Comparison of ENCODE assay signal across 16 cellular contexts in genomic region chr2:70541481-70542020, GRCh38. TPM values are rescaled to one million over a fixed set of nuclear protein-coding genes. Genes with fewer than 3 reads are reported as not detected.
DNase-seq lines count a peak whose midpoint lies in the region; ATAC-seq and TF ChIP-seq lines count a peak whose summit lies in the region.
"Had no signal": no experiment of that assay in that cellular context is flagged by ENCODE, and none has a peak within 500 bp of the region (broad histone marks: within the 10 kb centered on the region; RNA-seq: fewer than 3 reads in every experiment).

No MANE protein-coding gene starts in this region.

- H3K27me3 Mint-ChIP-seq in GM23338 (ENCODE audit: insufficient read depth, low read depth, poor library complexity) (no peaks in the 10 kb centered on the region), neural progenitor cell (ENCODE audit: insufficient read depth, low read depth) (no peaks in the 10 kb centered on the region)
- H3K27me3 Mint-ChIP-seq: activated naive CD8-positive, alpha-beta T cell treated with anti-CD3 and anti-CD28 coated beads for 36 hours; dendritic cell treated with granulocyte-macrophage colony-stimulating factor and Interleukin-4, amounts not matched to agents 40 ng/mL and 50 ng/mL, for 4 days had no signal

- H3K9me2 ChIP-seq in GM23338 (ENCODE audit: insufficient read depth), result no peaks in the 10 kb centered on the region

- no peak overlapping the region for H3K4ac ChIP-seq in neuronal stem cell (ENCODE audit: low read length)

- H3F3A ChIP-seq in GM23338 (replicated peaks; ENCODE audit: low read depth) (no peaks in the 10 kb centered on the region), neural progenitor cell (ENCODE audit: low read depth) (no peaks in the 10 kb centered on the region)

- H4K8ac ChIP-seq in neuronal stem cell (ENCODE audit: low read depth, low read length), result no peak overlapping the region

- intact Hi-C loops in dorsolateral prefrontal cortex (cut with DNase I), result no loop called here

- no peak overlapping the region for H3K4me3 ChIP-seq in GM23338
- H3K4me3 ChIP-seq in dorsolateral prefrontal cortex, result no peak overlapping the region
- no peak overlapping the region for H3K4me3 ChIP-seq in neural progenitor cell
- no peak overlapping the region for H3K4me3 ChIP-seq in neuronal stem cell (ENCODE audit: low read length in 2 of 2)

- H3K4me1 ChIP-seq in GM23338 (ENCODE audit: insufficient read depth), result no peaks in the 10 kb centered on the region
- no peaks in the 10 kb centered on the region for H3K4me1 ChIP-seq in neural progenitor cell
- H3K4me1 ChIP-seq in neuronal stem cell (ENCODE audit: control insufficient read depth in 2 of 2, insufficient read depth in 1 of 2, low read depth in 1 of 2, low read length in 2 of 2), result peaks cover 0 to 2% of the 10 kb centered on the region in 2 donors

- no peak overlapping the region for H2BK120ac ChIP-seq in neuronal stem cell (ENCODE audit: low read depth, low read length)

- H3K27me3 ChIP-seq in GM23338 (ENCODE audit: insufficient read depth) (no peaks in the 10 kb centered on the region), dorsolateral prefrontal cortex (peaks cover 0 to 4% (median 0%) of the 10 kb centered on the region in 45 donors), neural progenitor cell (no peaks in the 10 kb centered on the region), neuronal stem cell (ENCODE audit: control insufficient read depth in 3 of 3, insufficient read depth in 3 of 3, low read depth in 1 of 3, low read length in 3 of 3) (peaks cover 0 to 5% (median 2%) of the 10 kb centered on the region in 3 experiments)

- H3K79me1 ChIP-seq in neuronal stem cell (ENCODE audit: low read depth, low read length), result no peaks in the 10 kb centered on the region

- H3K27ac ChIP-seq in GM23338 (ENCODE audit: low read depth), result no peak overlapping the region
- peak overlapping the region in 30 of 59 donors; percentile 2 to 75 (median 36) for H3K27ac ChIP-seq in dorsolateral prefrontal cortex
- H3K27ac ChIP-seq in neural progenitor cell, result no peak overlapping the region
- no peak overlapping the region for H3K27ac ChIP-seq in neuronal stem cell (replicated peaks; ENCODE audit: low read length)

- H3K36me3 Mint-ChIP-seq in GM23338 (ENCODE audit: low read depth), result no peaks in the 10 kb centered on the region
- H3K36me3 Mint-ChIP-seq in neural progenitor cell, result no peaks in the 10 kb centered on the region

- no peak overlapping the region for H3K27ac Mint-ChIP-seq in GM23338
- no peak overlapping the region for H3K27ac Mint-ChIP-seq in neural progenitor cell
- H3K27ac Mint-ChIP-seq: activated CD4-positive, alpha-beta memory T cell treated with anti-CD3 and anti-CD28 coated beads, Interleukin-2, amount 10 ng/mL, durations not matched to agents 7 days and 5 days; activated naive CD8-positive, alpha-beta T cell treated with anti-CD3 and anti-CD28 coated beads for 36 hours; dendritic cell treated with granulocyte-macrophage colony-stimulating factor and Interleukin-4, amounts not matched to agents 40 ng/mL and 50 ng/mL, for 4 days; memory B cell had no signal

- no peak overlapping the region for H3K23ac ChIP-seq in neuronal stem cell (ENCODE audit: low read depth, low read length, poor library complexity)

- H3K9me3 Mint-ChIP-seq in GM23338 (no peaks in the 10 kb centered on the region), neural progenitor cell (no peaks in the 10 kb centered on the region)

- H3K36me3 ChIP-seq in GM23338 (ENCODE audit: insufficient read depth) (no peaks in the 10 kb centered on the region), neural progenitor cell (no peaks in the 10 kb centered on the region), neuronal stem cell (replicated peaks in 1 of 2; ENCODE audit: control insufficient read depth in 2 of 2, insufficient read depth in 2 of 2, low read length in 2 of 2) (no peaks in the 10 kb centered on the region)

- H2BK12ac ChIP-seq in neuronal stem cell (ENCODE audit: low read length), result no peak overlapping the region

- H2BK5ac ChIP-seq in neuronal stem cell (ENCODE audit: low read length), result no peak overlapping the region

- H2AFZ ChIP-seq in GM23338 (no peak overlapping the region), neural progenitor cell (replicated peaks) (peak overlapping the region; percentile 30), neuronal stem cell (ENCODE audit: low read length) (no peak overlapping the region)

- DNase-seq in GM23338 (ENCODE audit: low spot score), result peak; percentile 28
- peak; percentile 13 for DNase-seq in NCI-H2171 (lab: John Stamatoyannopoulos, UW)
- DNase-seq in dorsolateral prefrontal cortex, result peak in 5 of 10 donors; percentile 11 to 65 (median 47)
- DNase-seq in neural progenitor cell (ENCODE audit: low spot score), result peak; percentile 33
- DNase-seq in mesenteric fat pad (ENCODE audit: low spot score), result no peak
- no peak for DNase-seq in KG1 (lab: John Stamatoyannopoulos, UW)
- no peak for DNase-seq in neuronal stem cell (ENCODE audit: low spot score)
- DNase-seq: activated CD4-positive, alpha-beta memory T cell treated with anti-CD3 and anti-CD28 coated beads, Interleukin-2, amount 10 ng/mL, durations not matched to agents 7 days and 5 days; activated naive CD8-positive, alpha-beta T cell treated with anti-CD3 and anti-CD28 coated beads for 36 hours; NCI-H1048; NCI-H82; right cardiac atrium; T-helper 1 cell had no signal

- WGBS in neuronal stem cell (ENCODE audit: extremely low coverage in 2 of 2, insufficient read length in 2 of 2, insufficient replicate concordance in 1 of 2), 2 donors, result no CpG with 5 or more reads among the region's 8 CpGs

- ATAC-seq in GM23338 (peak; percentile 66), GM18517 (IDR thresholded peaks at IDR 0.05; ENCODE audit: unreplicated experiment) (no peak)
- ATAC-seq: right cardiac atrium had no signal

- H3K9ac ChIP-seq in neural progenitor cell, result no peak overlapping the region
- H3K9ac ChIP-seq in neuronal stem cell (ENCODE audit: low read depth, low read length, poor library complexity), result no peak overlapping the region

- H3K4me3 Mint-ChIP-seq in GM23338 (no peak overlapping the region), neural progenitor cell (no peak overlapping the region)
- H3K4me3 Mint-ChIP-seq: activated CD4-positive, alpha-beta memory T cell treated with anti-CD3 and anti-CD28 coated beads, Interleukin-2, amount 10 ng/mL, durations not matched to agents 7 days and 5 days; activated naive CD8-positive, alpha-beta T cell treated with anti-CD3 and anti-CD28 coated beads for 36 hours; dendritic cell treated with granulocyte-macrophage colony-stimulating factor and Interleukin-4, amounts not matched to agents 40 ng/mL and 50 ng/mL, for 4 days; memory B cell had no signal

- H3K9me3 ChIP-seq in neural progenitor cell (ENCODE audit: low read depth) (no peaks in the 10 kb centered on the region), neuronal stem cell (replicated peaks in 1 of 2; ENCODE audit: control insufficient read depth in 2 of 2, insufficient read depth in 1 of 2, low read depth in 1 of 2, low read length in 2 of 2) (peaks cover 0 to 1% of the 10 kb centered on the region in 2 donors)

- no peak overlapping the region for H2BK15ac ChIP-seq in neuronal stem cell (ENCODE audit: low read length)

- H3K4me2 ChIP-seq in GM23338, result no peak overlapping the region
- no peak overlapping the region for H3K4me2 ChIP-seq in neural progenitor cell
- no peak overlapping the region for H3K4me2 ChIP-seq in neuronal stem cell (ENCODE audit: insufficient read depth, low read length, poor library complexity, severe bottlenecking)

- H3K18ac ChIP-seq in neuronal stem cell (ENCODE audit: low read length), result no peak overlapping the region

- H3K4me1 Mint-ChIP-seq in GM23338 (peaks cover 4% of the 10 kb centered on the region; the same call in 2 of the 3 replicates), neural progenitor cell (peaks cover 4% of the 10 kb centered on the region)
- H3K4me1 Mint-ChIP-seq: activated CD4-positive, alpha-beta memory T cell treated with anti-CD3 and anti-CD28 coated beads, Interleukin-2, amount 10 ng/mL, durations not matched to agents 7 days and 5 days; memory B cell had no signal

- no peak overlapping the region for H3K14ac ChIP-seq in neuronal stem cell (ENCODE audit: low read length)

- H2AK5ac ChIP-seq in neuronal stem cell (ENCODE audit: low read depth, low read length), result no peak overlapping the region

- H4K20me1 ChIP-seq in GM23338 (replicated peaks; ENCODE audit: insufficient read depth), result no peaks in the 10 kb centered on the region
- no peaks in the 10 kb centered on the region for H4K20me1 ChIP-seq in neural progenitor cell (ENCODE audit: low read depth)

- H3K79me2 ChIP-seq in GM23338 (replicated peaks; ENCODE audit: insufficient read depth) (no peaks in the 10 kb centered on the region), neural progenitor cell (ENCODE audit: low read depth) (no peaks in the 10 kb centered on the region)

- TF ChIP-seq CTCF in GM23338 (conservative IDR thresholded peaks at IDR 0.05; ENCODE audit: low read depth in 2 of 2) (peak in 1 of 2 experiments; percentile 32; a peak in 2 of 4 replicates), dorsolateral prefrontal cortex (IDR thresholded peaks at IDR 0.05 in 54 of 56, conservative IDR thresholded peaks at IDR 0.05 in 2 of 56; ENCODE audit: low read depth in 1 of 56, partially characterized antibody in 56 of 56) (peak in 49 of 56 donors; percentile 14 to 75 (median 49)), neural progenitor cell (IDR thresholded peaks at IDR 0.05) (no peak)

- no peak overlapping the region for H4K91ac ChIP-seq in neuronal stem cell (ENCODE audit: low read depth, low read length, poor library complexity)

TF ChIP-seq in GM23338, 12 proteins besides CTCF, POLR2A, EP300 and RAD21 (continues in another document):
- TF ChIP-seq JUNB (IDR thresholded peaks at IDR 0.05; ENCODE audit: unreplicated experiment) (no peak), EZH2 (IDR thresholded peaks at IDR 0.05; ENCODE audit: low read depth, unreplicated experiment) (no peak), CREB1 (CRISPR knock-in tag; IDR thresholded peaks at IDR 0.05; ENCODE audit: low read depth) (no peak), ZNF331 (CRISPR knock-in tag; IDR thresholded peaks at IDR 0.05; ENCODE audit: low read depth) (no peak), STAT1 (IDR thresholded peaks at IDR 0.05; ENCODE audit: unreplicated experiment) (no peak)

RNA-seq across cellular contexts. Expression of gene TGFA, which starts 12.1 kb away (rescaled TPM):
- total RNA-seq in GM23338 (2014; rRNA removed; shearing (Covaris generic)), result 2.6 and 6.5 TPM in 2 replicates
- 1.1 and 1.4 TPM in 2 replicates for polyA plus RNA-seq in GM23338 (2016; fragmentation: Nextera tagmentation; extraction: Ambion mirVana)
- total RNA-seq in dorsolateral prefrontal cortex (10 to 100 TPM in 79 of 120 experiments, 1 to 10 TPM in 41; 4.2 to 47.1 (median 12.5) TPM), neural progenitor cell (ENCODE audit: low replicate concordance) (0.37 TPM in 1 of 2 replicates, not detected in the other), mesenteric fat pad (2.2 TPM)
- polyA plus RNA-seq in neuronal stem cell (2013, experiment 1 of 2), result 0.25 TPM
- polyA plus RNA-seq in neuronal stem cell (2013, experiment 2 of 2), result 0.25 TPM
- total RNA-seq: activated CD4-positive, alpha-beta memory T cell treated with anti-CD3 and anti-CD28 coated beads, Interleukin-2, amount 10 ng/mL, durations not matched to agents 7 days and 5 days had no signal

Comparison
In these comparisons a context has a peak if more than half of its experiments do, and no peak if none do; other contexts are left out.
1. DNase-seq: peak in GM23338 (single experiment), NCI-H2171 (single experiment) and neural progenitor cell (single experiment); none in mesenteric fat pad (single experiment), KG1 (single experiment) and neuronal stem cell (single experiment).
2. H3K27ac ChIP-seq: peak in dorsolateral prefrontal cortex (30 of 59); none in GM23338 (single experiment), neural progenitor cell (single experiment) and neuronal stem cell (single experiment).